27 cellular contexts compared by ENCODE assay signal in the genomic region with DNA sequence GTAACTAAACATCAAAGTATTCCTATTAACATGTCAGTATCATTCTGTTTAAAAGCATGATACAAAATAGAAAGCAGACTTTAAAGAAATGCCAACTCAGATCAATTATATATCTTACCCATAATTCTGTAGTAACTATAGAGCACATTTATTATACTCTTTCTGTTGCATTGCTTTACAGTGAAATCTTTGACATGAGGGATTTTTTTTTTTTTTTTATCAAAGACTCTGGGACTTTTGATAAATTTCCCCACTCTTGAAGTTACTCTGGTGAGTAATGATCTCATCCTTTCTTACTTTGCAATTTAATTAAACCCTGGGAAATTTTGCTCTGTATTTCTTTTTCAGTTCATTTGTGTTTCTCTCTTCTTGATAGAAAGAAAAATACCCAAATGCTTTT.
DNase-seq lines count a peak whose midpoint lies in the region; ATAC-seq lines count a peak whose summit lies in the region.
"Had no signal": no experiment of that assay in that cellular context is flagged by ENCODE, and none has a peak within 500 bp of the region (broad histone marks: within the 10 kb centered on the region; RNA-seq: fewer than 3 reads in every experiment).

No MANE protein-coding gene starts in this region.

- H3K27ac Mint-ChIP-seq in activated naive CD4-positive, alpha-beta T cell treated with anti-CD3 and anti-CD28 coated beads, Interleukin-2, amount 50 U/mL, for 24 hours: peak overlapping the region; percentile 77
- peak overlapping the region; percentile 23 for H3K27ac Mint-ChIP-seq in stimulated activated naive CD8-positive, alpha-beta T cell treated with anti-CD3 and anti-CD28 coated beads, Interleukin-15, Interleukin-2, amounts not matched to agents 100 ng/mL and 50 ng/mL, for 24 hours
- H3K27ac Mint-ChIP-seq: activated CD8-positive, alpha-beta memory T cell treated with anti-CD3 and anti-CD28 coated beads, Interleukin-2, amount 10 ng/mL, durations not matched to agents 7 days and 5 days; T-helper 2 cell treated with Interferon-gamma antibody and Interleukin-4, amounts not matched to agents 5 μg/mL and 100 μg/mL, for 36 hours had no signal

- H3K36me3 Mint-ChIP-seq in activated naive CD4-positive, alpha-beta T cell treated with anti-CD3 and anti-CD28 coated beads, Interleukin-2, amount 50 U/mL, for 24 hours: no peaks in the 10 kb centered on the region
- H3K36me3 Mint-ChIP-seq in stimulated activated naive CD8-positive, alpha-beta T cell treated with anti-CD3 and anti-CD28 coated beads, Interleukin-15, Interleukin-2, amounts not matched to agents 100 ng/mL and 50 ng/mL, for 24 hours (ENCODE audit: low read depth): no peaks in the 10 kb centered on the region
- H3K36me3 Mint-ChIP-seq: activated CD8-positive, alpha-beta memory T cell treated with anti-CD3 and anti-CD28 coated beads, Interleukin-2, amount 10 ng/mL, durations not matched to agents 7 days and 5 days had no signal

- H3K4me1 Mint-ChIP-seq in activated naive CD4-positive, alpha-beta T cell treated with anti-CD3 and anti-CD28 coated beads, Interleukin-2, amount 50 U/mL, for 24 hours: peaks cover 16% of the 10 kb centered on the region
- peaks cover 22% of the 10 kb centered on the region for H3K4me1 Mint-ChIP-seq in stimulated activated naive CD8-positive, alpha-beta T cell treated with anti-CD3 and anti-CD28 coated beads, Interleukin-15, Interleukin-2, amounts not matched to agents 100 ng/mL and 50 ng/mL, for 24 hours (ENCODE audit: low read depth)
- H3K4me1 Mint-ChIP-seq: activated CD8-positive, alpha-beta memory T cell treated with anti-CD3 and anti-CD28 coated beads, Interleukin-2, amount 10 ng/mL, durations not matched to agents 7 days and 5 days had no signal

- peaks cover 2% of the 10 kb centered on the region for H3K27me3 Mint-ChIP-seq in activated naive CD4-positive, alpha-beta T cell treated with anti-CD3 and anti-CD28 coated beads, Interleukin-2, amount 50 U/mL, for 24 hours
- H3K27me3 Mint-ChIP-seq in stimulated activated naive CD8-positive, alpha-beta T cell treated with anti-CD3 and anti-CD28 coated beads, Interleukin-15, Interleukin-2, amounts not matched to agents 100 ng/mL and 50 ng/mL, for 24 hours: peaks cover 37% of the 10 kb centered on the region

- no peaks in the 10 kb centered on the region for H3K9me3 Mint-ChIP-seq in activated naive CD4-positive, alpha-beta T cell treated with anti-CD3 and anti-CD28 coated beads, Interleukin-2, amount 50 U/mL, for 24 hours
- no peaks in the 10 kb centered on the region for H3K9me3 Mint-ChIP-seq in stimulated activated naive CD8-positive, alpha-beta T cell treated with anti-CD3 and anti-CD28 coated beads, Interleukin-15, Interleukin-2, amounts not matched to agents 100 ng/mL and 50 ng/mL, for 24 hours
- H3K9me3 Mint-ChIP-seq: T-helper 2 cell treated with Interferon-gamma antibody and Interleukin-4, amounts not matched to agents 5 μg/mL and 100 μg/mL, for 36 hours had no signal

- DNase-seq in activated naive CD4-positive, alpha-beta T cell treated with Interleukin-2 at 50 U/mL for 16 hours: no peak
- DNase-seq in DMS 273 treated with DMSO at 0.1 percent for 48 hours (lab: John Stamatoyannopoulos, UW) (no peak), cortex of kidney (lab: John Stamatoyannopoulos, UW) (no peak), DMS 273 (lab: John Stamatoyannopoulos, UW; ENCODE audit: unreplicated experiment) (no peak)
- DNase-seq: ACHN; activated CD4-positive, alpha-beta T cell treated with anti-CD3 and anti-CD28 coated beads for 48 hours; activated CD8-positive, alpha-beta memory T cell treated with anti-CD3 and anti-CD28 coated beads, Interleukin-2, amount 10 ng/mL, durations not matched to agents 7 days and 5 days; brain microvascular endothelial cell; DMS53; IMR-90; left colon; mammary epithelial cell; NCI-H146; NCI-H446; OCI-M1; posterior cingulate gyrus; right cardiac atrium; Right ventricle myocardium superior; stimulated activated CD4-positive, alpha-beta T cell treated with anti-CD3 and anti-CD28 coated beads, Interleukin-2, amount 100 ng/mL, for 48 hours; upper lobe of right lung had no signal

- no peak overlapping the region for H3K4me3 Mint-ChIP-seq in activated naive CD4-positive, alpha-beta T cell treated with anti-CD3 and anti-CD28 coated beads, Interleukin-2, amount 50 U/mL, for 24 hours
- H3K4me3 Mint-ChIP-seq in stimulated activated naive CD8-positive, alpha-beta T cell treated with anti-CD3 and anti-CD28 coated beads, Interleukin-15, Interleukin-2, amounts not matched to agents 100 ng/mL and 50 ng/mL, for 24 hours: peak overlapping the region; percentile 29
- H3K4me3 Mint-ChIP-seq: activated CD8-positive, alpha-beta memory T cell treated with anti-CD3 and anti-CD28 coated beads, Interleukin-2, amount 10 ng/mL, durations not matched to agents 7 days and 5 days; T-helper 2 cell treated with Interferon-gamma antibody and Interleukin-4, amounts not matched to agents 5 μg/mL and 100 μg/mL, for 36 hours had no signal

- ATAC-seq in GM19372 (IDR thresholded peaks at IDR 0.05; ENCODE audit: low read depth, unreplicated experiment) (peak; percentile 51), HG03378 (IDR thresholded peaks at IDR 0.05; ENCODE audit: unreplicated experiment) (peak; percentile 55)
- ATAC-seq: activated CD8-positive, alpha-beta memory T cell treated with anti-CD3 and anti-CD28 coated beads, Interleukin-2, amount 10 ng/mL, durations not matched to agents 7 days and 5 days; gastroesophageal sphincter; HCT116; left colon; right cardiac atrium; upper lobe of right lung had no signal
